In genomic region chr12:108804361-108804949, GRCh38 we compare ENCODE assay signal across 8 cellular contexts. TPM values are rescaled to one million over a fixed set of nuclear protein-coding genes. Genes with fewer than 3 reads are reported as not detected.
A peak's percentile ranks its signal among the peaks of the same experiment; 100 is the strongest.
DNase-seq lines count a peak whose midpoint lies in the region; ATAC-seq and TF ChIP-seq lines count a peak whose summit lies in the region.

No MANE protein-coding gene starts in this region.

- TF ChIP-seq CTCF in natural killer cell (IDR thresholded peaks at IDR 0.05): no peak
- no peak for TF ChIP-seq CTCF in omental fat pad (IDR thresholded peaks at IDR 0.05)

- H3K36me3 ChIP-seq in duodenal mucosa (ENCODE audit: control insufficient read depth in 1 of 2, insufficient read depth in 2 of 2, low read length in 2 of 2) (peaks cover 37 to 63% of the 10 kb centered on the region in 2 donors), muscle layer of duodenum (ENCODE audit: control insufficient read depth in 1 of 2, insufficient read depth in 2 of 2, low read length in 2 of 2) (peaks cover 40 to 60% of the 10 kb centered on the region in 2 donors)

- H3K9me3 Mint-ChIP-seq in natural killer cell treated with Interleukin-12 subunit alpha and Interleukin-12 subunit beta and Interleukin-15 and Interleukin-18, amount 100 ng/mL, for 72 hours: no peaks in the 10 kb centered on the region
- no peaks in the 10 kb centered on the region for H3K9me3 Mint-ChIP-seq in natural killer cell

- peak overlapping the region in 1 of 2 donors; percentile 3 for H3K9ac ChIP-seq in duodenal mucosa (ENCODE audit: low read depth in 1 of 2, low read length in 2 of 2)

- no peaks in the 10 kb centered on the region for H3K27me3 Mint-ChIP-seq in natural killer cell treated with Interleukin-12 subunit alpha and Interleukin-12 subunit beta and Interleukin-15 and Interleukin-18, amount 100 ng/mL, for 72 hours
- H3K27me3 Mint-ChIP-seq in natural killer cell (ENCODE audit: low read depth in 2 of 2): no peaks in the 10 kb centered on the region

- H3K27ac Mint-ChIP-seq in natural killer cell treated with Interleukin-12 subunit alpha and Interleukin-12 subunit beta and Interleukin-15 and Interleukin-18, amount 100 ng/mL, for 72 hours: peak overlapping the region; percentile 49 to 68
- peak overlapping the region in 1 of 2 donors; percentile 45 for H3K27ac Mint-ChIP-seq in natural killer cell

- no peak overlapping the region for H3K4me3 ChIP-seq in duodenal mucosa (ENCODE audit: low read depth in 1 of 2, low read length in 2 of 2)
- peak overlapping the region in 1 of 2 donors; percentile 0 for H3K4me3 ChIP-seq in muscle layer of duodenum (ENCODE audit: low read depth in 1 of 2, low read length in 2 of 2)

- H3K36me3 Mint-ChIP-seq in natural killer cell treated with Interleukin-12 subunit alpha and Interleukin-12 subunit beta and Interleukin-15 and Interleukin-18, amount 100 ng/mL, for 72 hours: peaks cover 6% of the 10 kb centered on the region
- H3K36me3 Mint-ChIP-seq in natural killer cell: peaks cover 6% of the 10 kb centered on the region

- H3K27me3 ChIP-seq in duodenal mucosa (ENCODE audit: control insufficient read depth in 1 of 2, insufficient read depth in 2 of 2, low read length in 2 of 2) (no peaks in the 10 kb centered on the region), muscle layer of duodenum (ENCODE audit: low read depth, low read length) (no peaks in the 10 kb centered on the region)

- H3K4me1 ChIP-seq in duodenal mucosa (ENCODE audit: control insufficient read depth in 1 of 2, insufficient read depth in 2 of 2, low read length in 2 of 2) (peaks cover 3 to 14% of the 10 kb centered on the region in 2 donors), muscle layer of duodenum (ENCODE audit: control insufficient read depth in 1 of 2, insufficient read depth in 2 of 2, low read length in 2 of 2) (peaks cover 23 to 61% of the 10 kb centered on the region in 2 donors)

- no peak overlapping the region for H3K4me3 Mint-ChIP-seq in natural killer cell treated with Interleukin-12 subunit alpha and Interleukin-12 subunit beta and Interleukin-15 and Interleukin-18, amount 100 ng/mL, for 72 hours
- H3K4me3 Mint-ChIP-seq in natural killer cell: no peak overlapping the region

- intact Hi-C loops in natural killer cell (cut with micrococcal nuclease): no loop called here

- H3K9me3 ChIP-seq in duodenal mucosa (ENCODE audit: control insufficient read depth in 1 of 2, low read length in 2 of 2) (no peaks in the 10 kb centered on the region), muscle layer of duodenum (ENCODE audit: control insufficient read depth in 1 of 2, low read length in 2 of 2) (no peaks in the 10 kb centered on the region)

- ATAC-seq in natural killer cell treated with Interleukin-12 subunit alpha and Interleukin-12 subunit beta and Interleukin-15 and Interleukin-18, amount 100 ng/mL, for 72 hours: no peak
- no peak for ATAC-seq in natural killer cell
- ATAC-seq in omental fat pad (ENCODE audit: low FRiP score): no peak

- H3K27ac ChIP-seq in duodenal mucosa (ENCODE audit: low read depth, low read length) (peak overlapping the region; percentile 5), muscle layer of duodenum (ENCODE audit: low read length) (peak overlapping the region; percentile 91)

- peaks cover 0 to 4% of the 10 kb centered on the region in 2 donors for H3K4me1 Mint-ChIP-seq in natural killer cell treated with Interleukin-12 subunit alpha and Interleukin-12 subunit beta and Interleukin-15 and Interleukin-18, amount 100 ng/mL, for 72 hours (ENCODE audit: low read depth in 2 of 2)
- H3K4me1 Mint-ChIP-seq in natural killer cell: no peaks in the 10 kb centered on the region

- no peak for DNase-seq in natural killer cell treated with Interleukin-12 subunit alpha and Interleukin-12 subunit beta and Interleukin-15 and Interleukin-18, amount 100 ng/mL, for 72 hours (ENCODE audit: low spot score)
- DNase-seq in natural killer cell: no peak
- DNase-seq in omental fat pad (ENCODE audit: low spot score): no peak
- DNase-seq in COR-L47 (lab: John Stamatoyannopoulos, UW): no peak
- DNase-seq in GM19240 (ENCODE audit: insufficient read length, low spot score): no peak
- DNase-seq in stimulated activated naive CD4-positive, alpha-beta T cell (lab: John Stamatoyannopoulos, UW): no peak

RNA-seq across cellular contexts. Expression of gene SSH1, which starts 52.9 kb away (rescaled TPM):
- total RNA-seq in natural killer cell treated with Interleukin-12 subunit alpha and Interleukin-12 subunit beta and Interleukin-15 and Interleukin-18, amount 100 ng/mL, for 72 hours: 10 to 100 TPM; 40.5 to 73.9 TPM
- total RNA-seq in natural killer cell: 10 to 100 TPM; 57.4 to 74.1 (median 66.6) TPM
- total RNA-seq in omental fat pad: 10 to 100 TPM; 16.4 to 26.5 (median 22.0) TPM
